In the genomic region with DNA sequence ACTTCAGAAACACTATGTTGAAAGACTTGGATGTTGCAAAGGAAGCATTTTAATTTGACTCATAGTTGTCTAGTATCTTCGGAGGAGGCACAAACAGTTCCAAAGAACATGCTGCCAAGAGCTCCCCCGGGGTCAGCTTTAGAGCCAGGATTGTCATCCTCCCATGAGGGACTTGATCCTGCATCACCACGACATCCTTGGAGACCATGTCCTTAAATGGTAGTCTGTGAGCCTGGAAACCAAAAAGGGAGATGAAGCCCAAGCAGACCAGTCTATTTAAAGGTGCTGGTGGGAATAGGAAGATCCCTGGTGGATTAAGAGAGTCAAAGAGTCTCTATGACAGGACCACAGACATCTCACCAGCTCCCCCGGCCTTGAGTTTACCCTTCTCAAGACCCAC, we compare ENCODE assay signal across 18 cellular contexts. TPM values are rescaled to one million over a fixed set of nuclear protein-coding genes. Genes with fewer than 3 reads are reported as not detected.
DNase-seq lines count a peak whose midpoint lies in the region; ATAC-seq and TF ChIP-seq lines count a peak whose summit lies in the region.
"Had no signal": no experiment of that assay in that cellular context is flagged by ENCODE, and none has a peak within 500 bp of the region (broad histone marks: within the 10 kb centered on the region; RNA-seq: fewer than 3 reads in every experiment).

No MANE protein-coding gene starts in this region.

- no TSS peak for BruUV-seq in PC-3 (replicated peaks; lab: Mats Ljungman, UMichigan)

- no peak for TF ChIP-seq CTCF in gastroesophageal sphincter (IDR thresholded peaks at IDR 0.05)
- TF ChIP-seq CTCF in right atrium auricular region (IDR thresholded peaks at IDR 0.05): no peak
- TF ChIP-seq CTCF in GM20000 (IDR thresholded peaks at IDR 0.05; ENCODE audit: extremely low read depth, missing control alignments): no peak
- TF ChIP-seq CTCF in PC-3 (conservative IDR thresholded peaks at IDR 0.05; ENCODE audit: low read depth, low read length): no peak

- H3K36me3 Mint-ChIP-seq in naive thymus-derived CD4-positive, alpha-beta T cell: no peaks in the 10 kb centered on the region

- POLR2A ChIA-PET in naive thymus-derived CD4-positive, alpha-beta T cell (lab: Charles Lee): no interaction called here
- POLR2A ChIA-PET in PC-3 (lab: Charles Lee; ENCODE audit: unreplicated experiment): no interaction called here

- peaks cover 0 to 5% (median 4%) of the 10 kb centered on the region in 7 donors for H3K4me1 Mint-ChIP-seq in naive thymus-derived CD4-positive, alpha-beta T cell

- H3K27ac ChIP-seq in gastroesophageal sphincter (no peak overlapping the region), right atrium auricular region (peak overlapping the region; percentile 3 to 56), aorta (ENCODE audit: low read depth in 1 of 2, low read length in 2 of 2) (no peak overlapping the region), PC-3 (ENCODE audit: low read length) (no peak overlapping the region)
- no peak overlapping the region for H3K27ac ChIP-seq in naive thymus-derived CD4-positive, alpha-beta T cell (ENCODE audit: low read depth, low read length)
- H3K27ac ChIP-seq: KMS-11 had no signal

- WGBS in gastroesophageal sphincter (ENCODE audit: low coverage in 1 of 2), 2 donors: 63 to 66% methylated on average over 3 of the region's 4 CpGs
- WGBS in aorta, 2 donors: 54 to 55% methylated on average over 4 of the region's 4 CpGs

- no peak for TF ChIP-seq POLR2A in gastroesophageal sphincter (IDR thresholded peaks at IDR 0.05)

- H3K36me3 ChIP-seq in gastroesophageal sphincter (no peaks in the 10 kb centered on the region), right atrium auricular region (no peaks in the 10 kb centered on the region), aorta (ENCODE audit: control insufficient read depth in 1 of 2, insufficient read depth in 2 of 2, low read length in 1 of 2) (no peaks in the 10 kb centered on the region), PC-3 (ENCODE audit: low read depth, low read length) (no peaks in the 10 kb centered on the region)
- H3K36me3 ChIP-seq in naive thymus-derived CD4-positive, alpha-beta T cell (ENCODE audit: control insufficient read depth in 2 of 3, insufficient read depth in 3 of 3, low read length in 3 of 3): no peaks in the 10 kb centered on the region

- H3K4me1 ChIP-seq in gastroesophageal sphincter: no peaks in the 10 kb centered on the region
- H3K4me1 ChIP-seq in right atrium auricular region: no peaks in the 10 kb centered on the region
- H3K4me1 ChIP-seq in aorta (ENCODE audit: control insufficient read depth in 1 of 2, insufficient read depth in 2 of 2, low read length in 2 of 2): no peaks in the 10 kb centered on the region
- H3K4me1 ChIP-seq in naive thymus-derived CD4-positive, alpha-beta T cell (ENCODE audit: control insufficient read depth in 2 of 2, insufficient read depth in 2 of 2, low read length in 2 of 2): no peaks in the 10 kb centered on the region
- H3K4me1 ChIP-seq in PC-3 (ENCODE audit: insufficient read depth, low read length): no peaks in the 10 kb centered on the region

- H3K79me2 ChIP-seq in PC-3 (ENCODE audit: low read length): no peaks in the 10 kb centered on the region

- H3K27me3 Mint-ChIP-seq in naive thymus-derived CD4-positive, alpha-beta T cell: peaks cover 6 to 22% (median 14%) of the 10 kb centered on the region in 5 donors

- peaks cover 10% of the 10 kb centered on the region for H3K27me3 ChIP-seq in gastroesophageal sphincter
- no peaks in the 10 kb centered on the region for H3K27me3 ChIP-seq in right atrium auricular region
- H3K27me3 ChIP-seq in aorta (ENCODE audit: control insufficient read depth in 1 of 2, insufficient read depth in 2 of 2, low read length in 1 of 2): peaks cover 3% of the 10 kb centered on the region in 2 donors
- no peaks in the 10 kb centered on the region for H3K27me3 ChIP-seq in naive thymus-derived CD4-positive, alpha-beta T cell (ENCODE audit: control insufficient read depth in 2 of 2, insufficient read depth in 2 of 2, low read length in 2 of 2)
- peaks cover 40% of the 10 kb centered on the region for H3K27me3 ChIP-seq in PC-3 (ENCODE audit: low read length)

- H3K9me3 Mint-ChIP-seq in naive thymus-derived CD4-positive, alpha-beta T cell: peaks cover 0 to 6% (median 0%) of the 10 kb centered on the region in 11 donors
- H3K9me3 Mint-ChIP-seq: H9 had no signal

- no peaks in the 10 kb centered on the region for H4K20me1 ChIP-seq in PC-3 (ENCODE audit: low read length)

- no peak overlapping the region for H3K4me3 ChIP-seq in gastroesophageal sphincter
- no peak overlapping the region for H3K4me3 ChIP-seq in right atrium auricular region
- H3K4me3 ChIP-seq in aorta (ENCODE audit: low read length in 2 of 2): no peak overlapping the region
- H3K4me3 ChIP-seq in naive thymus-derived CD4-positive, alpha-beta T cell (ENCODE audit: low read length): no peak overlapping the region
- no peak overlapping the region for H3K4me3 ChIP-seq in PC-3 (ENCODE audit: low read length)

- H3K4me3 Mint-ChIP-seq in naive thymus-derived CD4-positive, alpha-beta T cell: no peak overlapping the region
- H3K4me3 Mint-ChIP-seq: H9 had no signal

- no peak overlapping the region for H2AFZ ChIP-seq in PC-3 (ENCODE audit: low read length)

- H3K9ac ChIP-seq in PC-3 (ENCODE audit: low read length): no peak overlapping the region
- H3K9ac ChIP-seq: KMS-11 had no signal

- no peaks in the 10 kb centered on the region for H3K9me2 ChIP-seq in PC-3 (replicated peaks; ENCODE audit: low read length)

- no peak overlapping the region for H3K27ac Mint-ChIP-seq in naive thymus-derived CD4-positive, alpha-beta T cell
- H3K27ac Mint-ChIP-seq: H9 had no signal

- no peak for TF ChIP-seq EP300 in gastroesophageal sphincter (IDR thresholded peaks at IDR 0.05)

- H3K9me3 ChIP-seq in gastroesophageal sphincter (no peaks in the 10 kb centered on the region), right atrium auricular region (no peaks in the 10 kb centered on the region), aorta (ENCODE audit: control insufficient read depth, low read length) (peaks cover 1% of the 10 kb centered on the region), PC-3 (ENCODE audit: low read length) (no peaks in the 10 kb centered on the region)
- H3K9me3 ChIP-seq in naive thymus-derived CD4-positive, alpha-beta T cell (ENCODE audit: control insufficient read depth in 2 of 3, low read length in 3 of 3): no peaks in the 10 kb centered on the region

- no peaks in the 10 kb centered on the region for H3F3A ChIP-seq in PC-3 (ENCODE audit: low read length, unreplicated experiment)

- intact Hi-C loops in sciatic nerve (cut with DNase I): no loop called here
- intact Hi-C loops in aorta (cut with DNase I): no loop called here
- intact Hi-C loops in naive thymus-derived CD4-positive, alpha-beta T cell (cut with micrococcal nuclease): no loop called here
- intact Hi-C loops in PC-3 (cut with micrococcal nuclease): no loop called here

- DNase-seq in right atrium auricular region (ENCODE audit: low spot score): no peak
- no peak for DNase-seq in sciatic nerve (ENCODE audit: low spot score)
- DNase-seq in aorta: no peak
- DNase-seq in GM20000 (ENCODE audit: low spot score): no peak
- DNase-seq in naive thymus-derived CD4-positive, alpha-beta T cell: no peak
- no peak for DNase-seq in PC-3
- DNase-seq: ACHN, C1 segment of cervical spinal cord, DMS79, H9, MV-4-11, NCI-H187, NCI-H2107, NCI-H524 treated with DMSO at 0.1 percent for 48 hours, RPMI8226 had no signal

- H3K4me2 ChIP-seq in PC-3 (ENCODE audit: low read length): no peak overlapping the region
- H3K4me2 ChIP-seq: KMS-11 had no signal

- ATAC-seq in gastroesophageal sphincter (peak; percentile 63), sciatic nerve (peak; percentile 57), aorta (ENCODE audit: low FRiP score) (peak; percentile 46), PC-3 (no peak)
- no peak for ATAC-seq in naive thymus-derived CD4-positive, alpha-beta T cell

- CTCF ChIA-PET in naive thymus-derived CD4-positive, alpha-beta T cell (lab: Charles Lee): interaction anchor here (0.6 kb wide), 1 partner anchor 313 kb away, joined by 3 read pairs; no protein-coding TSS in a partner anchor
- CTCF ChIA-PET in PC-3 (lab: Charles Lee): no interaction called here

RNA-seq across cellular contexts. Expression of gene DYNLRB2, which starts 33.3 kb away (rescaled TPM):
- total RNA-seq in gastroesophageal sphincter (1 to 10 TPM in 3 of 4 donors, not detected in 1; 1.2 to 2.3 (median 1.9) TPM), right atrium auricular region (not detected), sciatic nerve (2.2 TPM), aorta (not detected), PC-3 (2014; rRNA removed) (1.3 and 1.8 TPM in 2 replicates)
- 1 to 10 TPM in 1 of 2 donors, not detected in 1; 1.4 TPM for polyA plus RNA-seq in aorta
- 1 to 10 TPM in 1 of 5 experiments, under 1 TPM in 1, not detected in 3; 0.92 to 1.2 TPM for total RNA-seq in naive thymus-derived CD4-positive, alpha-beta T cell
- polyA plus RNA-seq in naive thymus-derived CD4-positive, alpha-beta T cell: not detected
- total RNA-seq: H9, HT-29 had no signal

Comparison
In these comparisons a context has a peak if more than half of its experiments do, and no peak if none do; other contexts are left out.
1. ATAC-seq: peak in gastroesophageal sphincter (single experiment), sciatic nerve (single experiment) and aorta (single experiment); none in naive thymus-derived CD4-positive, alpha-beta T cell (single experiment) and PC-3 (single experiment).
2. H3K27ac ChIP-seq: peak in right atrium auricular region (2 of 2); none in gastroesophageal sphincter (0 of 4), aorta (0 of 2), naive thymus-derived CD4-positive, alpha-beta T cell (single experiment) and PC-3 (single experiment).